13 cellular contexts compared by ENCODE assay signal in the genomic region with DNA sequence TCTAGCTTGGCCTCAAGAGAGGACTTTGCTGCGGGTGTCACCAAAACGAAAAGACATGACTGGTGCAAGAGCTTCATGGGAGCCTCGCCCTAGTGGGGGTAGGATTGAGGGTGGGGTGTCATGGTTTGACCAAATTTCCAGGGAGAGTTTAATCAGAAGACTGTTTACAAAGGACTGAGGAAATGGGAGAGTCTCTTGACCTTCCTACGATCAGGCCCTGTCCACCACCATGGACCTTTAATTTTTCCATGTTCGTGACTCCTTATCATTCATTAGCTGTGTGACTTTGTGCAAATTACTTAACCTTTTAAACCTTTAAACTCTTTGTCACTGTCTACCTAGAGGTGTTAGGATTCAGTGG. TPM values are rescaled to one million over a fixed set of nuclear protein-coding genes. Genes with fewer than 3 reads are reported as not detected.
DNase-seq lines count a peak whose midpoint lies in the region; ATAC-seq, FAIRE-seq and TF ChIP-seq lines count a peak whose summit lies in the region.
"Had no signal": no experiment of that assay in that cellular context is flagged by ENCODE, and none has a peak within 500 bp of the region (broad histone marks: within the 10 kb centered on the region; RNA-seq: fewer than 3 reads in every experiment).

No MANE protein-coding gene starts in this region.

- POLR2A ChIA-PET in K562 (lab: Yijun Ruan, JAX) = interaction anchor here (0.6 to 3.2 kb wide), 8 partner anchors 9 to 631 kb away, joined by 3 to 22 read pairs (median 4); partner anchors contain the start of genes AKR1E2 and NET1

- H3K27me3 ChIP-seq in left ventricle myocardium inferior (ENCODE audit: low read depth) (no peaks in the 10 kb centered on the region), heart right ventricle (no peaks in the 10 kb centered on the region), GM23248 (replicated peaks; ENCODE audit: insufficient read depth) (no peaks in the 10 kb centered on the region), K562 (ENCODE audit: control insufficient read depth in 2 of 2, insufficient read depth in 2 of 2, low read length in 2 of 2) (no peaks in the 10 kb centered on the region), smooth muscle cell (ENCODE audit: low read depth) (no peaks in the 10 kb centered on the region), lower lobe of right lung (ENCODE audit: low read depth) (no peaks in the 10 kb centered on the region)
- H3K27me3 ChIP-seq: brain microvascular endothelial cell, spleen, testis had no signal

- TF ChIP-seq CTCF in left ventricle myocardium inferior (IDR thresholded peaks at IDR 0.05; ENCODE audit: borderline replicate concordance) (no peak), heart right ventricle (IDR thresholded peaks at IDR 0.05) (no peak), K562 (IDR thresholded peaks at IDR 0.05 in 2 of 3, conservative IDR thresholded peaks at IDR 0.05 in 1 of 3; ENCODE audit: insufficient read depth in 2 of 3, low read depth in 1 of 3, low read length in 3 of 3) (0 out of 6 replicates have a peak, but pooled peaks of 1 of the 3 experiments have one; percentile 2), smooth muscle cell (IDR thresholded peaks at IDR 0.05; ENCODE audit: borderline replicate concordance, insufficient read depth, poor library complexity, severe bottlenecking) (no peak), lower lobe of right lung (IDR thresholded peaks at IDR 0.05) (no peak)

- no peaks in the 10 kb centered on the region for H3K9me3 ChIP-seq in left ventricle myocardium inferior (replicated peaks)
- no peaks in the 10 kb centered on the region for H3K9me3 ChIP-seq in heart right ventricle
- H3K9me3 ChIP-seq in GM23248 (ENCODE audit: low read depth) = no peaks in the 10 kb centered on the region
- H3K9me3 ChIP-seq in K562 (replicated peaks; ENCODE audit: control insufficient read depth, insufficient read depth, low read depth, low read length) = no peaks in the 10 kb centered on the region; the same call in 1 of the 2 replicates
- H3K9me3 ChIP-seq in smooth muscle cell (replicated peaks; ENCODE audit: low read depth) = no peaks in the 10 kb centered on the region
- H3K9me3 ChIP-seq in lower lobe of right lung = no peaks in the 10 kb centered on the region
- H3K9me3 ChIP-seq: spleen, testis had no signal

- H3K36me3 ChIP-seq in left ventricle myocardium inferior = peaks cover 5% of the 10 kb centered on the region
- no peaks in the 10 kb centered on the region for H3K36me3 ChIP-seq in heart right ventricle
- no peaks in the 10 kb centered on the region for H3K36me3 ChIP-seq in GM23248 (ENCODE audit: low read depth)
- peaks cover 14% of the 10 kb centered on the region for H3K36me3 ChIP-seq in K562 (ENCODE audit: control insufficient read depth, insufficient read depth, low read length)
- no peaks in the 10 kb centered on the region for H3K36me3 ChIP-seq in smooth muscle cell (ENCODE audit: low read depth)
- H3K36me3 ChIP-seq in lower lobe of right lung = no peaks in the 10 kb centered on the region
- H3K36me3 ChIP-seq: brain microvascular endothelial cell, spleen had no signal

- peaks cover 27% of the 10 kb centered on the region for H3F3A ChIP-seq in GM23248 (ENCODE audit: insufficient read depth)
- peaks cover 10% of the 10 kb centered on the region for H3F3A ChIP-seq in smooth muscle cell (ENCODE audit: low read depth)

- ATAC-seq in heart right ventricle = no peak
- peak; percentile 3 for ATAC-seq in K562
- no peak for ATAC-seq in GM18867 (IDR thresholded peaks at IDR 0.05; ENCODE audit: unreplicated experiment)
- ATAC-seq in lower lobe of right lung = no peak

- no peak for FAIRE-seq in K562 (lab: Jason Lieb, UNC)

- peaks cover 47% of the 10 kb centered on the region for H3K4me1 ChIP-seq in left ventricle myocardium inferior
- H3K4me1 ChIP-seq in heart right ventricle = peaks cover 5 to 45% (median 28%) of the 10 kb centered on the region in 9 donors
- H3K4me1 ChIP-seq in GM23248 (ENCODE audit: insufficient read depth) = peaks cover 24% of the 10 kb centered on the region
- H3K4me1 ChIP-seq in K562 (replicated peaks in 1 of 2; ENCODE audit: control insufficient read depth in 2 of 2, insufficient read depth in 2 of 2, low read length in 2 of 2) = peaks cover 14 to 34% of the 10 kb centered on the region in 2 experiments
- peaks cover 9% of the 10 kb centered on the region for H3K4me1 ChIP-seq in smooth muscle cell (ENCODE audit: low read depth)
- H3K4me1 ChIP-seq in lower lobe of right lung = peaks cover 25% of the 10 kb centered on the region

- WGBS in heart right ventricle, 2 donors = 79% methylated on average over 5 of the region's 5 CpGs
- 88 to 93% methylated on average over 5 of the region's 5 CpGs for WGBS in GM23248 (ENCODE audit: low coverage in 1 of 2, low lambda C conversion rate in 2 of 2, missing lambda C conversion rate in 2 of 2), 2 experiments
- WGBS in K562 (ENCODE audit: insufficient coverage, low coverage, missing lambda C conversion rate) = 21% methylated on average over 5 of the region's 5 CpGs
- 97% methylated on average over 5 of the region's 5 CpGs for WGBS in smooth muscle cell (ENCODE audit: low lambda C conversion rate)

- no peaks in the 10 kb centered on the region for H3K9me2 ChIP-seq in GM23248 (ENCODE audit: insufficient read depth)

- intact Hi-C loops in left ventricle myocardium inferior (cut with micrococcal nuclease) = loop anchor here (2.0 kb wide), 1 partner anchor 246 kb away; the partner anchor contains the start of gene AKR1C3
- intact Hi-C loops in heart right ventricle (cut with DNase I) = loop anchor here (1.0 to 10.0 kb wide), 18 partner anchors 32 to 776 kb away; partner anchors contain the start of gene AKR1C3 (in 5 of the 10)
- intact Hi-C loops in K562 (cut with micrococcal nuclease) = loop anchor here (1.0 to 10.0 kb wide), 6 partner anchors 94 to 586 kb away; partner anchors contain the start of gene AKR1C3
- intact Hi-C loops in lower lobe of right lung (cut with DNase I) = no loop called here

- BruUV-seq in K562 (replicated peaks; lab: Mats Ljungman, UMichigan) = no TSS peak

- TF ChIP-seq EP300 in K562 (IDR thresholded peaks at IDR 0.05; ENCODE audit: low read length) = no peak

- H4K20me1 ChIP-seq in GM23248 (ENCODE audit: insufficient read depth) (no peaks in the 10 kb centered on the region), K562 (replicated peaks; ENCODE audit: control insufficient read depth, insufficient read depth, low read length) (no peaks in the 10 kb centered on the region), smooth muscle cell (ENCODE audit: low read depth) (no peaks in the 10 kb centered on the region)

- H3K9ac ChIP-seq in GM23248 = peak overlapping the region; percentile 42; the same call in 1 of the 2 replicates
- peak overlapping the region in 1 of 2 experiments; percentile 70; a peak in 3 of 4 replicates for H3K9ac ChIP-seq in K562 (ENCODE audit: insufficient read depth in 1 of 2, low read depth in 2 of 2, low read length in 2 of 2)
- peak overlapping the region; percentile 56 for H3K9ac ChIP-seq in smooth muscle cell (ENCODE audit: low read depth)

- no peak overlapping the region for H3K4me2 ChIP-seq in GM23248 (ENCODE audit: unreplicated experiment)
- H3K4me2 ChIP-seq in K562 (ENCODE audit: insufficient read depth, low read length) = peak overlapping the region; percentile 85
- peak overlapping the region; percentile 57 for H3K4me2 ChIP-seq in smooth muscle cell
- H3K4me2 ChIP-seq: GM23338 had no signal

- no peak overlapping the region for H3K4me3 ChIP-seq in left ventricle myocardium inferior
- no peak overlapping the region for H3K4me3 ChIP-seq in heart right ventricle
- no peak overlapping the region for H3K4me3 ChIP-seq in GM23248
- H3K4me3 ChIP-seq in K562 = no peak overlapping the region
- H3K4me3 ChIP-seq in smooth muscle cell = no peak overlapping the region
- no peak overlapping the region for H3K4me3 ChIP-seq in lower lobe of right lung
- H3K4me3 ChIP-seq: GM23338, spleen, testis had no signal

- H3K27ac ChIP-seq in left ventricle myocardium inferior (replicated peaks) = peak overlapping the region; percentile 57
- H3K27ac ChIP-seq in heart right ventricle = peak overlapping the region in 2 of 10 donors; percentile 9 to 17
- peak overlapping the region; percentile 25; the same call in 1 of the 2 replicates for H3K27ac ChIP-seq in GM23248
- peak overlapping the region; percentile 96 for H3K27ac ChIP-seq in K562 (ENCODE audit: extremely low read depth, low read depth, low read length)
- H3K27ac ChIP-seq in smooth muscle cell (ENCODE audit: low read depth) = peak overlapping the region; percentile 92
- no peak overlapping the region for H3K27ac ChIP-seq in lower lobe of right lung
- H3K27ac ChIP-seq: spleen had no signal

- no peak overlapping the region for H2AFZ ChIP-seq in GM23248
- H2AFZ ChIP-seq in K562 (ENCODE audit: low read depth, low read length) = peak overlapping the region; percentile 81
- H2AFZ ChIP-seq in smooth muscle cell (ENCODE audit: low read depth) = peak overlapping the region; percentile 65
- H2AFZ ChIP-seq: GM23338 had no signal

- DNase-seq in left ventricle myocardium inferior (no peak), heart right ventricle (no peak), GM23248 (no peak), K562 (ENCODE audit: extremely low read depth in 1 of 4, low spot score in 3 of 4) (no peak), smooth muscle cell (lab: John Stamatoyannopoulos, UW; ENCODE audit: unreplicated experiment) (no peak), lower lobe of right lung (no peak)
- no peak for DNase-seq in activated T-cell treated with anti-CD3 and anti-CD28 coated beads, Interleukin-2, amount 50 U/mL, for 1 hour
- DNase-seq: cortex of kidney had no signal

- in situ Hi-C loops in GM23248 (cut with MboI) = loop anchor here (10.0 to 25.0 kb wide), 2 partner anchors 456 to 763 kb away; no protein-coding TSS in a partner anchor
- in situ Hi-C loops in K562 (cut with MboI) = loop anchor here (5.0 to 10.0 kb wide), 2 partner anchors 133 to 436 kb away; no protein-coding TSS in a partner anchor

- TF ChIP-seq POLR2A in K562 (conservative IDR thresholded peaks at IDR 0.05) = no peak

- TF ChIP-seq RAD21 in K562 (CRISPR knock-in tag; conservative IDR thresholded peaks at IDR 0.05 in 1 of 2, IDR thresholded peaks at IDR 0.05 in 1 of 2) = no peak

- H3K79me2 ChIP-seq in GM23248 (ENCODE audit: insufficient read depth) = no peaks in the 10 kb centered on the region
- no peaks in the 10 kb centered on the region for H3K79me2 ChIP-seq in K562 (ENCODE audit: control insufficient read depth, insufficient read depth, low read length)
- no peaks in the 10 kb centered on the region for H3K79me2 ChIP-seq in smooth muscle cell (ENCODE audit: low read depth)

- no peaks in the 10 kb centered on the region for H3K9me1 ChIP-seq in K562 (ENCODE audit: control insufficient read depth, insufficient read depth, low read length)

- CTCF ChIA-PET in K562 (lab: Yijun Ruan, JAX; ENCODE audit: low intra/inter-chr PET ratio) = interaction anchor here (0.6 to 3.3 kb wide), 17 partner anchors 33 to 1202 kb away, joined by 3 to 38 read pairs (median 4); partner anchors contain the start of gene AKR1C3

RNA-seq across cellular contexts. Expression of gene AKR1E2, which starts 23.0 kb away (rescaled TPM):
- 5.9 TPM for total RNA-seq in left ventricle myocardium inferior
- total RNA-seq in heart right ventricle = 1 to 10 TPM; 2.0 to 6.5 (median 4.8) TPM
- polyA plus RNA-seq in heart right ventricle = 1 to 10 TPM; 1.2 to 3.0 TPM
- total RNA-seq in GM23248 (2014; rRNA removed; shearing (Covaris generic)) = 14.3 and 16.0 TPM in 2 replicates
- polyA plus RNA-seq in GM23248 (2016; fragmentation: Nextera tagmentation; extraction: Ambion mirVana) = 5.1 and 5.2 TPM in 2 replicates
- total RNA-seq in K562 (2011; cell fraction: chromatin; rRNA removed; ENCODE audit: low replicate concordance) = 28.7 and 36.4 TPM in 2 replicates
- 18.3 and 20.9 TPM in 2 replicates for total RNA-seq in K562 (2011; cell fraction: nucleolus; rRNA removed)
- total RNA-seq in K562 (2011; cell fraction: nucleoplasm; rRNA removed) = 19.0 and 25.1 TPM in 2 replicates
- total RNA-seq in K562 (2014; rRNA removed) = 7.6 and 11.1 TPM in 2 replicates
- total RNA-seq in K562 (2014; rRNA removed; fragmentation: Illumina TruSeq; extraction: Trizol) = 12.1 and 13.9 TPM in 2 replicates
- 9.1 and 9.7 TPM in 2 replicates for total RNA-seq in K562 (2015; rRNA removed; fragmentation: Illumina TruSeq; extraction: Trizol)
- 16.6 and 17.1 TPM in 2 replicates for total RNA-seq in K562 (2021)
- 7.0 and 9.8 TPM in 2 replicates for polyA plus RNA-seq in K562 (2011; rRNA removed)
- polyA plus RNA-seq in K562 (2011; cell fraction: cytosol; rRNA removed) = 4.0 and 7.1 TPM in 2 replicates
- polyA plus RNA-seq in K562 (2011; cell fraction: nucleus; rRNA removed) = 12.8 and 20.9 TPM in 2 replicates
- polyA plus RNA-seq in K562 (2012) = 9.7 and 16.0 TPM in 2 replicates
- polyA plus RNA-seq in K562 (2014; fragmentation: Illumina TruSeq; extraction: Trizol) = 11.6 and 12.2 TPM in 2 replicates
- polyA plus RNA-seq in K562 (2014; fragmentation: Nextera tagmentation; extraction: Ambion mirVana) = 1 to 10 TPM; 4.2 to 4.7 TPM
- 10.9 and 12.1 TPM in 2 replicates for polyA plus RNA-seq in K562 (2014; rRNA removed)
- polyA minus RNA-seq in K562 (2011; rRNA and poly(A)+ RNA removed) = 14.7 and 18.8 TPM in 2 replicates
- polyA minus RNA-seq in K562 (2011; cell fraction: cytosol; rRNA and poly(A)+ RNA removed) = 4.4 and 5.0 TPM in 2 replicates
- polyA minus RNA-seq in K562 (2011; cell fraction: nucleus; rRNA and poly(A)+ RNA removed) = 12.0 and 12.4 TPM in 2 replicates
- 3.2 and 7.2 TPM in 2 replicates for total RNA-seq in smooth muscle cell
- polyA plus RNA-seq in smooth muscle cell = 2.3 and 3.0 TPM in 2 replicates
- total RNA-seq in lower lobe of right lung = 11.3 TPM
